8 cellular contexts compared by ENCODE assay signal in the genomic region with DNA sequence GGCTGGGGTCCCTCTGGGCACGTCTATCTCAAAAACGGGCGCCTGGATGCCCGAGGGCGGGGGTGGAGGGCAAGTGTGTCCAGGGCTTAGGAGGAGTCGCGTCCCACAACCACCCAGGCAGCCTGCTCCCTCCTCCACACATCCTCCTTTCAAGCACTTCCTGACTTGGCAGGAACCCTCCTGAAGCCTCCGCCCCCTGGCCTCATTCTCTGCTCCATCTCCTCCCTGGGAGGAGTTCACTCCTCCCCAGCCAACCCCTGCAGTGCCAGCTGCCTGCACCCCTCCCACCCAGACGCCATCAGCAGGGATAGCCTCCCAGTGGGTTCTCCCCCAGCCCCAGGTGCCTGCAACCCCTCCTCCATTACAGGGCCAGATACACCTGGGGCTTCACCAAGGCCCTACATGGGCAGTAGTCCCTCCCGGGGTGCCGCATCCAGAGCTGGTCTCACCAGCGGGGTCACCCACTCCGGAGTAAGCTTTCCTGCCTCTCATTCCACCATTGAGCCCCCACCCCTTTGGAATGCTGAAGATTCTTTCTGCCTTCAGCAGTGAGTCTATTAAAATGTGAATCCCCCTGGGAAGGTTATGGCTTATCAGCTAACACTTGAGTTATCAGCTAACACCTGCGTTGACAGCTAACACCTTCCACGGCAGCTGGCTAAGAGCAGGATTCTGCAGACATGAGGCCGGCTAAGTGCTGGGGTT. TPM values are rescaled to one million over a fixed set of nuclear protein-coding genes. Genes with fewer than 3 reads are reported as not detected.
DNase-seq lines count a peak whose midpoint lies in the region; ATAC-seq, FAIRE-seq and TF ChIP-seq lines count a peak whose summit lies in the region.

No MANE protein-coding gene starts in this region.

- TF ChIP-seq CTCF in natural killer cell (IDR thresholded peaks at IDR 0.05) (no peak), upper lobe of right lung (IDR thresholded peaks at IDR 0.05) (no peak)

- H3K4me1 ChIP-seq in upper lobe of right lung = peaks cover 32% of the 10 kb centered on the region

- no peaks in the 10 kb centered on the region for H3K9me3 ChIP-seq in upper lobe of right lung

- H3K4me3 ChIP-seq in H7 (ENCODE audit: insufficient read depth, low read depth, low read length) (no peak overlapping the region), upper lobe of right lung (peak overlapping the region; percentile 28)

- H3K4me1 Mint-ChIP-seq in activated CD8-positive, alpha-beta T cell treated with anti-CD3 and anti-CD28 coated beads, Interleukin-2, amount 10 ng/mL, durations not matched to agents 7 days and 5 days (ENCODE audit: low read depth) = peaks cover 53% of the 10 kb centered on the region
- peaks cover 22 to 52% of the 10 kb centered on the region in 2 donors for H3K4me1 Mint-ChIP-seq in natural killer cell

- H3K27ac ChIP-seq in upper lobe of right lung = peak overlapping the region; percentile 30

- H3K27me3 ChIP-seq in H7 (ENCODE audit: control insufficient read depth, insufficient read depth, low read length) (no peaks in the 10 kb centered on the region), upper lobe of right lung (no peaks in the 10 kb centered on the region)

- CTCF ChIA-PET in activated CD8-positive, alpha-beta T cell treated with anti-CD3 and anti-CD28 coated beads, Interleukin-2, amount 10 ng/mL, durations not matched to agents 7 days and 5 days (lab: Charles Lee) = interaction anchor here (1.4 kb wide), 1 partner anchor 14 kb away, joined by 3 read pairs; no protein-coding TSS in a partner anchor

- peak overlapping the region; percentile 57 for H3K4me3 Mint-ChIP-seq in activated CD8-positive, alpha-beta T cell treated with anti-CD3 and anti-CD28 coated beads, Interleukin-2, amount 10 ng/mL, durations not matched to agents 7 days and 5 days
- peak overlapping the region; percentile 73 for H3K4me3 Mint-ChIP-seq in natural killer cell

- H3K36me3 ChIP-seq in H7 (replicated peaks; ENCODE audit: control insufficient read depth, insufficient read depth, low read length) = no peaks in the 10 kb centered on the region
- H3K36me3 ChIP-seq in upper lobe of right lung = no peaks in the 10 kb centered on the region

- H3K27ac Mint-ChIP-seq in activated CD8-positive, alpha-beta T cell treated with anti-CD3 and anti-CD28 coated beads, Interleukin-2, amount 10 ng/mL, durations not matched to agents 7 days and 5 days = peak overlapping the region; percentile 97
- H3K27ac Mint-ChIP-seq in natural killer cell = peak overlapping the region in 1 of 2 donors; percentile 90

- peak; percentile 51 for FAIRE-seq in endometrium (lab: Jason Lieb, UNC)

- ATAC-seq in activated CD8-positive, alpha-beta T cell treated with anti-CD3 and anti-CD28 coated beads, Interleukin-2, amount 10 ng/mL, durations not matched to agents 7 days and 5 days = peak; percentile 73
- no peak for ATAC-seq in natural killer cell
- ATAC-seq in upper lobe of right lung = peak; percentile 87
- no peak for ATAC-seq in GM21737 (IDR thresholded peaks at IDR 0.05; ENCODE audit: unreplicated experiment)

- H3K27me3 Mint-ChIP-seq in activated CD8-positive, alpha-beta T cell treated with anti-CD3 and anti-CD28 coated beads, Interleukin-2, amount 10 ng/mL, durations not matched to agents 7 days and 5 days (ENCODE audit: low read depth) = no peaks in the 10 kb centered on the region
- no peaks in the 10 kb centered on the region for H3K27me3 Mint-ChIP-seq in natural killer cell (ENCODE audit: low read depth in 2 of 2)

- intact Hi-C loops in natural killer cell (cut with micrococcal nuclease) (no loop called here), upper lobe of right lung (cut with DNase I) (no loop called here)

- POLR2A ChIA-PET in activated CD8-positive, alpha-beta T cell treated with anti-CD3 and anti-CD28 coated beads, Interleukin-2, amount 10 ng/mL, durations not matched to agents 7 days and 5 days (lab: Charles Lee) = interaction anchor here (0.8 kb wide), 1 partner anchor 313 kb away, joined by 3 read pairs; no protein-coding TSS in a partner anchor

- H3K36me3 Mint-ChIP-seq in activated CD8-positive, alpha-beta T cell treated with anti-CD3 and anti-CD28 coated beads, Interleukin-2, amount 10 ng/mL, durations not matched to agents 7 days and 5 days (ENCODE audit: low read depth) = no peaks in the 10 kb centered on the region
- H3K36me3 Mint-ChIP-seq in natural killer cell = no peaks in the 10 kb centered on the region

- no peaks in the 10 kb centered on the region for H3K9me3 Mint-ChIP-seq in activated CD8-positive, alpha-beta T cell treated with anti-CD3 and anti-CD28 coated beads, Interleukin-2, amount 10 ng/mL, durations not matched to agents 7 days and 5 days (ENCODE audit: insufficient read depth)
- H3K9me3 Mint-ChIP-seq in natural killer cell = no peaks in the 10 kb centered on the region

- DNase-seq in AG08396 (ENCODE audit: low spot score) (peak; percentile 89), H7 (peak; percentile 87), NCI-H524 (lab: John Stamatoyannopoulos, UW) (peak; percentile 68 to 80), natural killer cell (no peak), upper lobe of right lung (peak; percentile 89)
- DNase-seq in activated CD8-positive, alpha-beta T cell treated with anti-CD3 and anti-CD28 coated beads, Interleukin-2, amount 10 ng/mL, durations not matched to agents 7 days and 5 days = peak; percentile 80

RNA-seq across cellular contexts. Expression of gene RTN4R, which starts 24.4 kb away (rescaled TPM):
- total RNA-seq in H7 (2014; rRNA removed; shearing (Covaris generic)) = 28.3 and 30.4 TPM in 2 replicates
- total RNA-seq in activated CD8-positive, alpha-beta T cell treated with anti-CD3 and anti-CD28 coated beads, Interleukin-2, amount 10 ng/mL, durations not matched to agents 7 days and 5 days = 1 to 10 TPM; 3.7 to 3.8 TPM
- 1 to 10 TPM; 1.2 to 2.9 (median 1.6) TPM for total RNA-seq in natural killer cell
- 9.8 TPM for total RNA-seq in upper lobe of right lung

Comparison
In these comparisons a context has a peak if more than half of its experiments do, and no peak if none do; other contexts are left out.
1. ATAC-seq: peak in activated CD8-positive, alpha-beta T cell treated with anti-CD3 and anti-CD28 coated beads, Interleukin-2, amount 10 ng/mL, durations not matched to agents 7 days and 5 days (single experiment) and upper lobe of right lung (single experiment); none in natural killer cell (0 of 3) and GM21737 (single experiment).